In genomic region chr7:132275384-132275783, GRCh38 we compare ENCODE assay signal across 28 cellular contexts.
DNase-seq lines count a peak whose midpoint lies in the region; ATAC-seq and TF ChIP-seq lines count a peak whose summit lies in the region.
"Had no signal": no experiment of that assay in that cellular context is flagged by ENCODE, and none has a peak within 500 bp of the region (broad histone marks: within the 10 kb centered on the region; RNA-seq: fewer than 3 reads in every experiment).

No MANE protein-coding gene starts in this region.

- BruUV-seq in MCF 10A (replicated peaks; lab: Mats Ljungman, UMichigan) = no TSS peak

- POLR2A ChIA-PET in MCF 10A (lab: Yijun Ruan, JAX) = no interaction called here
- POLR2A ChIA-PET in CD8-positive, alpha-beta memory T cell (lab: Charles Lee) = no interaction called here

- intact Hi-C loops in MCF 10A (cut with micrococcal nuclease) = no loop called here

- no peaks in the 10 kb centered on the region for H3K27me3 ChIP-seq in CD8-positive, alpha-beta memory T cell (ENCODE audit: insufficient read depth, low read length, poor library complexity, severe bottlenecking)
- H3K27me3 ChIP-seq: ascending aorta, tibial artery had no signal

- no peaks in the 10 kb centered on the region for H3K4me1 ChIP-seq in CD8-positive, alpha-beta memory T cell (ENCODE audit: insufficient read depth, low read length)
- H3K4me1 ChIP-seq: psoas muscle, tibial artery had no signal

- DNase-seq in DMS79 (lab: John Stamatoyannopoulos, UW) = peak; percentile 65
- peak; percentile 13 for DNase-seq in NCI-H1694 (lab: John Stamatoyannopoulos, UW)
- DNase-seq in NCI-H2227 treated with DMSO at 0.1 percent for 48 hours (lab: John Stamatoyannopoulos, UW) = peak; percentile 31
- DNase-seq in MCF 10A (ENCODE audit: unreplicated experiment) = no peak
- no peak for DNase-seq in CD8-positive, alpha-beta memory T cell
- DNase-seq: activated CD4-positive, CD25-positive, alpha-beta regulatory T cell; activated CD8-positive, alpha-beta memory T cell treated with anti-CD3 and anti-CD28 coated beads for 24 hours; CD8-positive, alpha-beta T cell; HFFc6; hypothalamus; islet precursor cell; Kasumi-1; NCI-H1436 treated with DMSO at 0.1 percent for 48 hours; psoas muscle; RPMI8226; stimulated activated CD4-positive, alpha-beta T cell treated with anti-CD3 and anti-CD28 coated beads, Interleukin-1b, Interleukin-23, amount 100 ng/mL, for 48 hours; stimulated activated naive CD4-positive, alpha-beta T cell treated with Interleukin-2 at 50 U/mL for 16 hours; T-helper 9 cell; tibial artery had no signal

- H3K4me1 Mint-ChIP-seq in brain (peaks cover 40% of the 10 kb centered on the region), MCF 10A (ENCODE audit: insufficient read depth, unreplicated experiment) (no peaks in the 10 kb centered on the region)
- no peaks in the 10 kb centered on the region for H3K4me1 Mint-ChIP-seq in activated T-helper 17 cell treated with anti-CD3 and anti-CD28 coated beads, Interleukin-2, amount 50 U/mL, for 72 hours
- H3K4me1 Mint-ChIP-seq in CD8-positive, alpha-beta memory T cell = no peaks in the 10 kb centered on the region
- H3K4me1 Mint-ChIP-seq: central memory CD8-positive, alpha-beta T cell had no signal

- no peak for ATAC-seq in activated T-helper 17 cell treated with anti-CD3 and anti-CD28 coated beads, Interleukin-2, amount 50 U/mL, for 72 hours (replicated peaks)
- ATAC-seq: activated naive CD4-positive, alpha-beta T cell treated with anti-CD3 and anti-CD28 coated beads, Interleukin-2, amount 50 U/mL, for 72 hours; CD8-positive, alpha-beta T cell; psoas muscle had no signal

- H3K27me3 Mint-ChIP-seq in brain = peaks cover 13% of the 10 kb centered on the region
- peaks cover 2% of the 10 kb centered on the region for H3K27me3 Mint-ChIP-seq in activated T-helper 17 cell treated with anti-CD3 and anti-CD28 coated beads, Interleukin-2, amount 50 U/mL, for 72 hours
- no peaks in the 10 kb centered on the region for H3K27me3 Mint-ChIP-seq in MCF 10A (ENCODE audit: insufficient read depth, unreplicated experiment)
- H3K27me3 Mint-ChIP-seq in CD8-positive, alpha-beta memory T cell = peaks cover 13 to 29% of the 10 kb centered on the region in 2 donors

- no peak overlapping the region for H3K27ac ChIP-seq in CD8-positive, alpha-beta memory T cell (ENCODE audit: low read depth, low read length)
- H3K27ac ChIP-seq: ascending aorta, epithelial cell of prostate, psoas muscle, SK-N-MC, tibial artery had no signal

- H3K9me3 Mint-ChIP-seq in brain (no peaks in the 10 kb centered on the region), MCF 10A (ENCODE audit: unreplicated experiment) (peaks cover 8% of the 10 kb centered on the region)
- no peaks in the 10 kb centered on the region for H3K9me3 Mint-ChIP-seq in activated T-helper 17 cell treated with anti-CD3 and anti-CD28 coated beads, Interleukin-2, amount 50 U/mL, for 72 hours
- H3K9me3 Mint-ChIP-seq in CD8-positive, alpha-beta memory T cell = peaks cover 0 to 6% (median 0%) of the 10 kb centered on the region in 5 donors
- H3K9me3 Mint-ChIP-seq: activated T-helper 1 cell treated with anti-CD3 and anti-CD28 coated beads, Interleukin-12 subunit alpha, Interleukin-12 subunit beta, Interleukin-2, Interleukin-4 antibody, amounts not matched to agents 30 ng/mL and 10 ng/mL and 1 ng/mL, durations not matched to agents 14 hours and 24 hours and 36 hours; central memory CD8-positive, alpha-beta T cell; HFFc6 had no signal

- no peaks in the 10 kb centered on the region for H3K9me3 ChIP-seq in CD8-positive, alpha-beta memory T cell (ENCODE audit: low read length)
- H3K9me3 ChIP-seq: ascending aorta, psoas muscle, tibial artery had no signal

- H3K27ac Mint-ChIP-seq in brain (peak overlapping the region in 3 of 5 experiments; percentile 71 to 89 (median 78)), MCF 10A (ENCODE audit: low read depth, unreplicated experiment) (no peak overlapping the region)
- no peak overlapping the region for H3K27ac Mint-ChIP-seq in activated T-helper 17 cell treated with anti-CD3 and anti-CD28 coated beads, Interleukin-2, amount 50 U/mL, for 72 hours
- no peak overlapping the region for H3K27ac Mint-ChIP-seq in CD8-positive, alpha-beta memory T cell
- H3K27ac Mint-ChIP-seq: activated naive CD4-positive, alpha-beta T cell treated with anti-CD3 and anti-CD28 coated beads, Interleukin-2, amount 50 U/mL, for 72 hours; activated T-helper 1 cell treated with anti-CD3 and anti-CD28 coated beads, Interleukin-12 subunit alpha, Interleukin-12 subunit beta, Interleukin-2, Interleukin-4 antibody, amounts not matched to agents 30 ng/mL and 10 ng/mL and 1 ng/mL, durations not matched to agents 14 hours and 24 hours and 36 hours; CD8-positive, alpha-beta T cell; HFFc6 had no signal

- no peaks in the 10 kb centered on the region for H3K36me3 ChIP-seq in CD8-positive, alpha-beta memory T cell (ENCODE audit: insufficient read depth, low read length)
- H3K36me3 ChIP-seq: ascending aorta, tibial artery had no signal

- H3K4me3 Mint-ChIP-seq in brain (no peak overlapping the region), MCF 10A (ENCODE audit: unreplicated experiment) (no peak overlapping the region)
- no peak overlapping the region for H3K4me3 Mint-ChIP-seq in activated T-helper 17 cell treated with anti-CD3 and anti-CD28 coated beads, Interleukin-2, amount 50 U/mL, for 72 hours
- no peak overlapping the region for H3K4me3 Mint-ChIP-seq in CD8-positive, alpha-beta memory T cell
- H3K4me3 Mint-ChIP-seq: activated T-helper 1 cell treated with anti-CD3 and anti-CD28 coated beads, Interleukin-12 subunit alpha, Interleukin-12 subunit beta, Interleukin-2, Interleukin-4 antibody, amounts not matched to agents 30 ng/mL and 10 ng/mL and 1 ng/mL, durations not matched to agents 14 hours and 24 hours and 36 hours; CD8-positive, alpha-beta T cell; central memory CD8-positive, alpha-beta T cell; HFFc6 had no signal

- H3K36me3 Mint-ChIP-seq in brain (no peaks in the 10 kb centered on the region), MCF 10A (ENCODE audit: insufficient read depth, unreplicated experiment) (peaks cover 7% of the 10 kb centered on the region)
- H3K36me3 Mint-ChIP-seq in activated T-helper 17 cell treated with anti-CD3 and anti-CD28 coated beads, Interleukin-2, amount 50 U/mL, for 72 hours (ENCODE audit: low read depth) = no peaks in the 10 kb centered on the region
- no peaks in the 10 kb centered on the region for H3K36me3 Mint-ChIP-seq in CD8-positive, alpha-beta memory T cell
- H3K36me3 Mint-ChIP-seq: activated naive CD4-positive, alpha-beta T cell treated with anti-CD3 and anti-CD28 coated beads, Interleukin-2, amount 50 U/mL, for 72 hours; CD8-positive, alpha-beta T cell had no signal

- H3K4me3 ChIP-seq in CD8-positive, alpha-beta memory T cell (ENCODE audit: low read length) = no peak overlapping the region
- H3K4me3 ChIP-seq: ascending aorta, lung, psoas muscle, SK-N-MC, tibial artery had no signal

- TF ChIP-seq CTCF in brain (conservative IDR thresholded peaks at IDR 0.05) (no peak), MCF 10A (IDR thresholded peaks at IDR 0.05; ENCODE audit: unreplicated experiment) (no peak)

- CTCF ChIA-PET in MCF 10A (lab: Yijun Ruan, JAX) = no interaction called here
- CTCF ChIA-PET in CD8-positive, alpha-beta memory T cell (lab: Charles Lee) = no interaction called here

Comparison
In these comparisons a context has a peak if more than half of its experiments do, and no peak if none do; other contexts are left out.
1. DNase-seq: peak in DMS79 (single experiment), NCI-H1694 (single experiment) and NCI-H2227 treated with DMSO at 0.1 percent for 48 hours (single experiment); none in MCF 10A (single experiment) and CD8-positive, alpha-beta memory T cell (0 of 5).
2. H3K27ac Mint-ChIP-seq: peak in brain (3 of 5); none in activated T-helper 17 cell treated with anti-CD3 and anti-CD28 coated beads, Interleukin-2, amount 50 U/mL, for 72 hours (single experiment), MCF 10A (single experiment) and CD8-positive, alpha-beta memory T cell (0 of 8).